ENCODE assay signal across 1 cellular context in the genomic region with DNA sequence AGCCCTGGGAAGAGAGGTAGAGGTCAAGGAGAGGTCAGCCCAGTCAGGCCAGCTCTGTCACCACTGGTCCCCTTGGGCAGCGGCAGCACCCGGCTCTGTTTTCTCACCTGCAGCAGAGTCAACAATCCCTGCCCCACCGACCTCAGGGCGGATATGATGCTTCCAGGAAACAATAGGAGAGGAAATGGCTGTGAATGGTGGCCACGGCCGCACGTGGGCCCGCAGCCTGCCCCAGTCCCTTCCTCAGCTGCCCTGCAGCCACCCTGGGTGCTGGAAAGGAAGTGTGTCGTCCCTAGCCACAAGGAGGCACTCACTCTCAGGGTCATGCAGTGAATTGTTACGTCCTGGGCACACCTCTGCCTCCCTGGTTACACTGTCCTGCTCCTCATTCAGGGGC.
TF ChIP-seq lines count a peak whose summit lies in the region.

No MANE protein-coding gene starts in this region.

TF ChIP-seq in HepG2, 621 proteins besides CTCF, POLR2A, EP300 and RAD21 (continued from another document and continues in another):
- TF ChIP-seq TFAP4 (IDR thresholded peaks at IDR 0.05; ENCODE audit: borderline replicate concordance, low read depth) = no peak
- TF ChIP-seq ZNF646 (CRISPR knock-in tag; IDR thresholded peaks at IDR 0.05) = no peak
- no peak for TF ChIP-seq ATM (IDR thresholded peaks at IDR 0.05; ENCODE audit: borderline replicate concordance)
- TF ChIP-seq PRPF4 (IDR thresholded peaks at IDR 0.05; ENCODE audit: low read depth, low read length, poor library complexity, severe bottlenecking) = no peak
- TF ChIP-seq ZNF382 (CRISPR knock-in tag; IDR thresholded peaks at IDR 0.05; ENCODE audit: borderline replicate concordance) = no peak
- TF ChIP-seq PPARG (CRISPR knock-in tag; conservative IDR thresholded peaks at IDR 0.05) = no peak
- TF ChIP-seq YEATS4 (CRISPR knock-in tag; IDR thresholded peaks at IDR 0.05; ENCODE audit: borderline replicate concordance) = 0 out of 2 replicates have a peak, but pooled peaks have one; percentile 48
- TF ChIP-seq CBX5 (CRISPR knock-in tag; IDR thresholded peaks at IDR 0.05; ENCODE audit: borderline replicate concordance) = peak; percentile 61; the same call in 1 of the 2 replicates
- TF ChIP-seq TFDP1 (CRISPR knock-in tag; IDR thresholded peaks at IDR 0.05; ENCODE audit: borderline replicate concordance) = peak; percentile 40; the same call in 1 of the 2 replicates
- no peak for TF ChIP-seq FOXK2 (IDR thresholded peaks at IDR 0.05)
- TF ChIP-seq HOXA7 (CRISPR knock-in tag; IDR thresholded peaks at IDR 0.05) = no peak
- no peak for TF ChIP-seq DNMT3B (CRISPR knock-in tag; conservative IDR thresholded peaks at IDR 0.05)
- TF ChIP-seq HNRNPK (IDR thresholded peaks at IDR 0.05; ENCODE audit: low read depth, low read length, poor library complexity, severe bottlenecking) = no peak
- no peak for TF ChIP-seq NFYC (CRISPR knock-in tag; IDR thresholded peaks at IDR 0.05)
- no peak for TF ChIP-seq TCF7 (IDR thresholded peaks at IDR 0.05; ENCODE audit: low read depth)
- TF ChIP-seq, protein P1, sequence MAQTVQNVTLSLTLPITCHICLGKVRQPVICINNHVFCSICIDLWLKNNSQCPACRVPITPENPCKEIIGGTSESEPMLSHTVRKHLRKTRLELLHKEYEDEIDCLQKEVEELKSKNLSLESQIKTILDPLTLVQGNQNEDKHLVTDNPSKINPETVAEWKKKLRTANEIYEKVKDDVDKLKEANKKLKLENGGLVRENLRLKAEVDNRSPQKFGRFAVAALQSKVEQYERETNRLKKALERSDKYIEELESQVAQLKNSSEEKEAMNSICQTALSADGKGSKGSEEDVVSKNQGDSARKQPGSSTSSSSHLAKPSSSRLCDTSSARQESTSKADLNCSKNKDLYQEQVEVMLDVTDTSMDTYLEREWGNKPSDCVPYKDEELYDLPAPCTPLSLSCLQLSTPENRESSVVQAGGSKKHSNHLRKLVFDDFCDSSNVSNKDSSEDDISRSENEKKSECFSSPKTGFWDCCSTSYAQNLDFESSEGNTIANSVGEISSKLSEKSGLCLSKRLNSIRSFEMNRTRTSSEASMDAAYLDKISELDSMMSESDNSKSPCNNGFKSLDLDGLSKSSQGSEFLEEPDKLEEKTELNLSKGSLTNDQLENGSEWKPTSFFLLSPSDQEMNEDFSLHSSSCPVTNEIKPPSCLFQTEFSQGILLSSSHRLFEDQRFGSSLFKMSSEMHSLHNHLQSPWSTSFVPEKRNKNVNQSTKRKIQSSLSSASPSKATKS (CRISPR knock-in tag; IDR thresholded peaks at IDR 0.05) = no peak
- TF ChIP-seq SOX13 (IDR thresholded peaks at IDR 0.05) = no peak
- TF ChIP-seq SOX13 (CRISPR knock-in tag; conservative IDR thresholded peaks at IDR 0.05 in 1 of 2, IDR thresholded peaks at IDR 0.05 in 1 of 2) = peak in 1 of 2 experiments; percentile 75; a peak in 2 of 4 replicates
- TF ChIP-seq ZSCAN29 (CRISPR knock-in tag; conservative IDR thresholded peaks at IDR 0.05) = no peak
- TF ChIP-seq SNRNP70 (IDR thresholded peaks at IDR 0.05; ENCODE audit: low read depth, low read length) = no peak
- no peak for TF ChIP-seq ZNF883 (CRISPR knock-in tag; IDR thresholded peaks at IDR 0.05; ENCODE audit: not compliant biosample characterization)
- TF ChIP-seq TBX2 (CRISPR knock-in tag; IDR thresholded peaks at IDR 0.05; ENCODE audit: borderline replicate concordance) = peak; percentile 45; the same call in 1 of the 2 replicates
- 0 out of 2 replicates have a peak, but pooled peaks have one; percentile 19 for TF ChIP-seq FOXC1 (CRISPR knock-in tag; IDR thresholded peaks at IDR 0.05; ENCODE audit: borderline replicate concordance)
- no peak for TF ChIP-seq TEAD2 (CRISPR knock-in tag; IDR thresholded peaks at IDR 0.05)
- no peak for TF ChIP-seq AHR (CRISPR knock-in tag; IDR thresholded peaks at IDR 0.05)
- no peak for TF ChIP-seq SATB2 (CRISPR knock-in tag; IDR thresholded peaks at IDR 0.05)
- TF ChIP-seq ZNF570 (CRISPR knock-in tag; IDR thresholded peaks at IDR 0.05; ENCODE audit: borderline replicate concordance) = no peak
- no peak for TF ChIP-seq REST (IDR thresholded peaks at IDR 0.05; ENCODE audit: borderline replicate concordance in 1 of 2, low read depth in 1 of 2, low read length in 2 of 2)
- no peak for TF ChIP-seq GRHL1 (CRISPR knock-in tag; conservative IDR thresholded peaks at IDR 0.05)
- TF ChIP-seq ZNF782 (CRISPR knock-in tag; IDR thresholded peaks at IDR 0.05; ENCODE audit: borderline replicate concordance) = no peak
- TF ChIP-seq SSRP1 (CRISPR knock-in tag; IDR thresholded peaks at IDR 0.05) = no peak
- 0 out of 2 replicates have a peak, but pooled peaks have one; percentile 22 for TF ChIP-seq CAMTA2 (CRISPR knock-in tag; IDR thresholded peaks at IDR 0.05; ENCODE audit: borderline replicate concordance)
- TF ChIP-seq, protein P2, sequence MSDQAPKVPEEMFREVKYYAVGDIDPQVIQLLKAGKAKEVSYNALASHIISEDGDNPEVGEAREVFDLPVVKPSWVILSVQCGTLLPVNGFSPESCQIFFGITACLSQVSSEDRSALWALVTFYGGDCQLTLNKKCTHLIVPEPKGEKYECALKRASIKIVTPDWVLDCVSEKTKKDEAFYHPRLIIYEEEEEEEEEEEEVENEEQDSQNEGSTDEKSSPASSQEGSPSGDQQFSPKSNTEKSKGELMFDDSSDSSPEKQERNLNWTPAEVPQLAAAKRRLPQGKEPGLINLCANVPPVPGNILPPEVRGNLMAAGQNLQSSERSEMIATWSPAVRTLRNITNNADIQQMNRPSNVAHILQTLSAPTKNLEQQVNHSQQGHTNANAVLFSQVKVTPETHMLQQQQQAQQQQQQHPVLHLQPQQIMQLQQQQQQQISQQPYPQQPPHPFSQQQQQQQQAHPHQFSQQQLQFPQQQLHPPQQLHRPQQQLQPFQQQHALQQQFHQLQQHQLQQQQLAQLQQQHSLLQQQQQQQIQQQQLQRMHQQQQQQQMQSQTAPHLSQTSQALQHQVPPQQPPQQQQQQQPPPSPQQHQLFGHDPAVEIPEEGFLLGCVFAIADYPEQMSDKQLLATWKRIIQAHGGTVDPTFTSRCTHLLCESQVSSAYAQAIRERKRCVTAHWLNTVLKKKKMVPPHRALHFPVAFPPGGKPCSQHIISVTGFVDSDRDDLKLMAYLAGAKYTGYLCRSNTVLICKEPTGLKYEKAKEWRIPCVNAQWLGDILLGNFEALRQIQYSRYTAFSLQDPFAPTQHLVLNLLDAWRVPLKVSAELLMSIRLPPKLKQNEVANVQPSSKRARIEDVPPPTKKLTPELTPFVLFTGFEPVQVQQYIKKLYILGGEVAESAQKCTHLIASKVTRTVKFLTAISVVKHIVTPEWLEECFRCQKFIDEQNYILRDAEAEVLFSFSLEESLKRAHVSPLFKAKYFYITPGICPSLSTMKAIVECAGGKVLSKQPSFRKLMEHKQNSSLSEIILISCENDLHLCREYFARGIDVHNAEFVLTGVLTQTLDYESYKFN (CRISPR knock-in tag; conservative IDR thresholded peaks at IDR 0.05) = no peak
- TF ChIP-seq ZNF839 (CRISPR knock-in tag; IDR thresholded peaks at IDR 0.05; ENCODE audit: borderline replicate concordance) = no peak
- no peak for TF ChIP-seq REPIN1 (CRISPR knock-in tag; IDR thresholded peaks at IDR 0.05; ENCODE audit: borderline replicate concordance, low read depth)
- TF ChIP-seq SOX5 (CRISPR knock-in tag; IDR thresholded peaks at IDR 0.05; ENCODE audit: borderline replicate concordance) = peak; percentile 69
- peak; percentile 24; the same call in 1 of the 2 replicates for TF ChIP-seq HNF4A (CRISPR knock-in tag; IDR thresholded peaks at IDR 0.05)
- TF ChIP-seq SKI (IDR thresholded peaks at IDR 0.05; ENCODE audit: partially characterized antibody) = no peak
